ENCODE assay signal across 1 cellular context in the genomic region with DNA sequence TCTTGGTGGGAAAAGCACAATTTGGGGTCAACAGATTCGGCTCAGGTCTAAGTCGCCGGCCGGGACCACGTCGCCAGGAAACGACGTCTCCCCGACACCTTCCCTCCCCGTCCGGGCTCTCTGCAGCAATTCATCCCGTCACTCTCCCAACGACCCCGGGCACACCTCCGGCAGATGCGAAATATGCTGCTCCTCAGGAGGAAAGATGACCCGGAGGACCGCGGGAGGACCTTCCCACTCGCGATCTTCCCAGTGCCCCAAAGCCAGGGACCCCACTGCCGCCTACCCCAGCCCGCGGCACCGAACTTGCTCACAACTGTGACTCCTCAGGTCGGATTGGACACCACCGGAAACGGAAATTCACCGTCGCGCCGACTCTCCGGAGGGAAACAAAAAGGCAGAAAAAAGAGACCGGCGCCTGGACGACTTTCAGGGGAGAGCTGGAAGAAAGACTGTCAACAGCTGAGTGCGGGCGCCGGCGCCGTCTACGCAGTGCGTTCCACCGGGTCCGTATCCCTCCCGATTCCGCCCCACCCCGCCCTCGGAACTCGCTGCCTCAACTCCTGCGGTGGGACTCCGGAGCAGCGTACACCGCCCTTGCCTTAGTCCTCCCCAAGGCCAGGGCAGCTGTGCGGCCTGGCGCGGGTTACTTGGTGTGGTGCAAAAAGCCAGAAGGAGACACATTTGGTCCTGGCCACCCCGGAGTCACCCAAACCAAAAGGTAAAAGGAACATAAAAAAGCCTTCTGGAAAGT.
TF ChIP-seq lines count a peak whose summit lies in the region.

No MANE protein-coding gene starts in this region.

TF ChIP-seq in WTC11, 78 proteins besides CTCF, POLR2A, EP300 and RAD21 (continued from another document):
- peak; percentile 89 for TF ChIP-seq CREM (CRISPR knock-in tag; IDR thresholded peaks at IDR 0.05)
- TF ChIP-seq, protein P1, sequence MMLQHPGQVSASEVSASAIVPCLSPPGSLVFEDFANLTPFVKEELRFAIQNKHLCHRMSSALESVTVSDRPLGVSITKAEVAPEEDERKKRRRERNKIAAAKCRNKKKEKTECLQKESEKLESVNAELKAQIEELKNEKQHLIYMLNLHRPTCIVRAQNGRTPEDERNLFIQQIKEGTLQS (CRISPR knock-in tag; conservative IDR thresholded peaks at IDR 0.05): no peak
- peak; percentile 22; the same call in 1 of the 2 replicates for TF ChIP-seq SP1 (CRISPR knock-in tag; conservative IDR thresholded peaks at IDR 0.05)
- TF ChIP-seq, protein P2, sequence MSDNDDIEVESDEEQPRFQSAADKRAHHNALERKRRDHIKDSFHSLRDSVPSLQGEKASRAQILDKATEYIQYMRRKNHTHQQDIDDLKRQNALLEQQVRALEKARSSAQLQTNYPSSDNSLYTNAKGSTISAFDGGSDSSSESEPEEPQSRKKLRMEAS (CRISPR knock-in tag; IDR thresholded peaks at IDR 0.05): peak; percentile 53
- TF ChIP-seq, protein P3, sequence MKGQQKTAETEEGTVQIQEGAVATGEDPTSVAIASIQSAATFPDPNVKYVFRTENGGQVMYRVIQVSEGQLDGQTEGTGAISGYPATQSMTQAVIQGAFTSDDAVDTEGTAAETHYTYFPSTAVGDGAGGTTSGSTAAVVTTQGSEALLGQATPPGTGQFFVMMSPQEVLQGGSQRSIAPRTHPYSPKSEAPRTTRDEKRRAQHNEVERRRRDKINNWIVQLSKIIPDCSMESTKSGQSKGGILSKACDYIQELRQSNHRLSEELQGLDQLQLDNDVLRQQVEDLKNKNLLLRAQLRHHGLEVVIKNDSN (CRISPR knock-in tag; IDR thresholded peaks at IDR 0.05): 0 out of 2 replicates have a peak, but pooled peaks have one; percentile 38
- TF ChIP-seq, protein P4, sequence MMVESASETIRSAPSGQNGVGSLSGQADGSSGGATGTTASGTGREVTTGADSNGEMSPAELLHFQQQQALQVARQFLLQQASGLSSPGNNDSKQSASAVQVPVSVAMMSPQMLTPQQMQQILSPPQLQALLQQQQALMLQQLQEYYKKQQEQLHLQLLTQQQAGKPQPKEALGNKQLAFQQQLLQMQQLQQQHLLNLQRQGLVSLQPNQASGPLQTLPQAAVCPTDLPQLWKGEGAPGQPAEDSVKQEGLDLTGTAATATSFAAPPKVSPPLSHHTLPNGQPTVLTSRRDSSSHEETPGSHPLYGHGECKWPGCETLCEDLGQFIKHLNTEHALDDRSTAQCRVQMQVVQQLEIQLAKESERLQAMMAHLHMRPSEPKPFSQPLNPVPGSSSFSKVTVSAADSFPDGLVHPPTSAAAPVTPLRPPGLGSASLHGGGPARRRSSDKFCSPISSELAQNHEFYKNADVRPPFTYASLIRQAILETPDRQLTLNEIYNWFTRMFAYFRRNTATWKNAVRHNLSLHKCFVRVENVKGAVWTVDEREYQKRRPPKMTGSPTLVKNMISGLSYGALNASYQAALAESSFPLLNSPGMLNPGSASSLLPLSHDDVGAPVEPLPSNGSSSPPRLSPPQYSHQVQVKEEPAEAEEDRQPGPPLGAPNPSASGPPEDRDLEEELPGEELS (CRISPR knock-in tag; IDR thresholded peaks at IDR 0.05): peak; percentile 65
- TF ChIP-seq, protein P5, sequence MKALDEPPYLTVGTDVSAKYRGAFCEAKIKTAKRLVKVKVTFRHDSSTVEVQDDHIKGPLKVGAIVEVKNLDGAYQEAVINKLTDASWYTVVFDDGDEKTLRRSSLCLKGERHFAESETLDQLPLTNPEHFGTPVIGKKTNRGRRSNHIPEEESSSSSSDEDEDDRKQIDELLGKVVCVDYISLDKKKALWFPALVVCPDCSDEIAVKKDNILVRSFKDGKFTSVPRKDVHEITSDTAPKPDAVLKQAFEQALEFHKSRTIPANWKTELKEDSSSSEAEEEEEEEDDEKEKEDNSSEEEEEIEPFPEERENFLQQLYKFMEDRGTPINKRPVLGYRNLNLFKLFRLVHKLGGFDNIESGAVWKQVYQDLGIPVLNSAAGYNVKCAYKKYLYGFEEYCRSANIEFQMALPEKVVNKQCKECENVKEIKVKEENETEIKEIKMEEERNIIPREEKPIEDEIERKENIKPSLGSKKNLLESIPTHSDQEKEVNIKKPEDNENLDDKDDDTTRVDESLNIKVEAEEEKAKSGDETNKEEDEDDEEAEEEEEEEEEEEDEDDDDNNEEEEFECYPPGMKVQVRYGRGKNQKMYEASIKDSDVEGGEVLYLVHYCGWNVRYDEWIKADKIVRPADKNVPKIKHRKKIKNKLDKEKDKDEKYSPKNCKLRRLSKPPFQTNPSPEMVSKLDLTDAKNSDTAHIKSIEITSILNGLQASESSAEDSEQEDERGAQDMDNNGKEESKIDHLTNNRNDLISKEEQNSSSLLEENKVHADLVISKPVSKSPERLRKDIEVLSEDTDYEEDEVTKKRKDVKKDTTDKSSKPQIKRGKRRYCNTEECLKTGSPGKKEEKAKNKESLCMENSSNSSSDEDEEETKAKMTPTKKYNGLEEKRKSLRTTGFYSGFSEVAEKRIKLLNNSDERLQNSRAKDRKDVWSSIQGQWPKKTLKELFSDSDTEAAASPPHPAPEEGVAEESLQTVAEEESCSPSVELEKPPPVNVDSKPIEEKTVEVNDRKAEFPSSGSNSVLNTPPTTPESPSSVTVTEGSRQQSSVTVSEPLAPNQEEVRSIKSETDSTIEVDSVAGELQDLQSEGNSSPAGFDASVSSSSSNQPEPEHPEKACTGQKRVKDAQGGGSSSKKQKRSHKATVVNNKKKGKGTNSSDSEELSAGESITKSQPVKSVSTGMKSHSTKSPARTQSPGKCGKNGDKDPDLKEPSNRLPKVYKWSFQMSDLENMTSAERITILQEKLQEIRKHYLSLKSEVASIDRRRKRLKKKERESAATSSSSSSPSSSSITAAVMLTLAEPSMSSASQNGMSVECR (CRISPR knock-in tag; IDR thresholded peaks at IDR 0.05; ENCODE audit: borderline replicate concordance): peak; percentile 76; the same call in 1 of the 2 replicates
- TF ChIP-seq ELF4 (CRISPR knock-in tag; IDR thresholded peaks at IDR 0.05; ENCODE audit: low read depth): no peak
- TF ChIP-seq PRRX2 (CRISPR knock-in tag; IDR thresholded peaks at IDR 0.05): no peak
- peak; percentile 36; the same call in 1 of the 2 replicates for TF ChIP-seq FOXP1 (CRISPR knock-in tag; IDR thresholded peaks at IDR 0.05; ENCODE audit: borderline replicate concordance)
